16 cellular contexts compared by ENCODE assay signal in genomic region chr3:4729061-4729973, GRCh38.
DNase-seq lines count a peak whose midpoint lies in the region; ATAC-seq and TF ChIP-seq lines count a peak whose summit lies in the region.
"Had no signal": no experiment of that assay in that cellular context is flagged by ENCODE, and none has a peak within 500 bp of the region (broad histone marks: within the 10 kb centered on the region; RNA-seq: fewer than 3 reads in every experiment).

No MANE protein-coding gene starts in this region.

- BruUV-seq in PC-9 (replicated peaks; lab: Mats Ljungman, UMichigan) = no TSS peak

- H3K79me2 ChIP-seq in DND-41 (ENCODE audit: insufficient read depth, low read length) (no peaks in the 10 kb centered on the region), PC-9 (ENCODE audit: low read depth) (no peaks in the 10 kb centered on the region)

- 69 to 84% methylated on average over 6 of the region's 6 CpGs for WGBS in lung, 2 donors

- H3F3A ChIP-seq in PC-9 (ENCODE audit: insufficient read depth, low read depth) = no peaks in the 10 kb centered on the region

- H3K4me2 ChIP-seq in DND-41 (ENCODE audit: insufficient read depth, low read length) (no peak overlapping the region), PC-9 (no peak overlapping the region)

- H3K36me3 ChIP-seq in DND-41 (ENCODE audit: insufficient read depth, low read length) = no peaks in the 10 kb centered on the region
- H3K36me3 ChIP-seq in lung (ENCODE audit: control insufficient read depth in 2 of 2, insufficient read depth in 2 of 2, low read length in 2 of 2) = peaks cover 2 to 3% of the 10 kb centered on the region in 2 donors
- H3K36me3 ChIP-seq in PC-9 (ENCODE audit: low read depth) = no peaks in the 10 kb centered on the region
- H3K36me3 ChIP-seq: prostate gland had no signal

- ATAC-seq in DND-41 (ENCODE audit: insufficient read depth, low read depth) = no peak
- ATAC-seq in Right ventricle myocardium superior (ENCODE audit: poor library complexity) = peak; percentile 77
- no peak for ATAC-seq in lung (ENCODE audit: insufficient read depth, low FRiP score)
- ATAC-seq in stimulated activated naive CD8-positive, alpha-beta T cell treated with anti-CD3 and anti-CD28 coated beads, Interleukin-15, Interleukin-2, amounts not matched to agents 100 U/mL and 50 U/mL, for 24 hours = no peak
- ATAC-seq: gastroesophageal sphincter had no signal

- POLR2A ChIA-PET in PC-9 (lab: Charles Lee; ENCODE audit: unreplicated experiment) = no interaction called here

- TF ChIP-seq CTCF in DND-41 (IDR thresholded peaks at IDR 0.05; ENCODE audit: borderline replicate concordance, extremely low read depth, low read length, poor library complexity, severe bottlenecking) = no peak
- TF ChIP-seq CTCF in lung (IDR thresholded peaks at IDR 0.05; ENCODE audit: control extremely low read depth, extremely low read depth) = no peak
- TF ChIP-seq CTCF in PC-9 (conservative IDR thresholded peaks at IDR 0.05) = no peak

- H3K27ac ChIP-seq in DND-41 (ENCODE audit: low read length) (0 out of 2 replicates have a peak overlapping the region, but pooled peaks have one; percentile 13), lung (ENCODE audit: low read depth in 1 of 2, low read length in 1 of 2) (peak overlapping the region in 1 of 2 donors; percentile 32), PC-9 (no peak overlapping the region)
- H3K27ac ChIP-seq: prostate gland, SK-N-MC had no signal

- H3K4me1 ChIP-seq in DND-41 (ENCODE audit: insufficient read depth, low read length) (peaks cover 8% of the 10 kb centered on the region; the same call in 1 of the 2 replicates), lung (ENCODE audit: control insufficient read depth in 2 of 2, insufficient read depth in 2 of 2, low read length in 2 of 2) (peaks cover 4 to 11% of the 10 kb centered on the region in 2 donors), PC-9 (replicated peaks; ENCODE audit: insufficient read depth) (no peaks in the 10 kb centered on the region; the same call in 1 of the 2 replicates)
- H3K4me1 ChIP-seq: prostate gland had no signal

- H2AFZ ChIP-seq in DND-41 (ENCODE audit: low read depth, low read length) = no peak overlapping the region
- no peak overlapping the region for H2AFZ ChIP-seq in PC-9

- no peak for DNase-seq in DND-41
- DNase-seq in NCI-H510A treated with DMSO at 0.1 percent for 48 hours (lab: John Stamatoyannopoulos, UW) = peak; percentile 3
- DNase-seq in Right ventricle myocardium superior = no peak
- peak; percentile 62 for DNase-seq in lung (ENCODE audit: low spot score)
- DNase-seq in PC-9 = no peak
- DNase-seq in stimulated activated naive CD8-positive, alpha-beta T cell treated with anti-CD3 and anti-CD28 coated beads, Interleukin-15, Interleukin-2, amounts not matched to agents 100 U/mL and 50 U/mL, for 24 hours = no peak
- no peak for DNase-seq in DMS114 treated with DMSO at 0.1 percent for 48 hours (lab: John Stamatoyannopoulos, UW; ENCODE audit: unreplicated experiment)
- DNase-seq in NCI-H2081 (lab: John Stamatoyannopoulos, UW) = no peak
- DNase-seq: activated CD4-positive, alpha-beta T cell treated with anti-CD3 and anti-CD28 coated beads, Interleukin-2, amount 10 ng/mL, durations not matched to agents 7 days and 5 days; activated naive CD8-positive, alpha-beta T cell treated with anti-CD3 and anti-CD28 coated beads, Interleukin-2, amount 10 ng/mL, durations not matched to agents 7 days and 5 days; activated T-cell treated with anti-CD3 and anti-CD28 coated beads, Interleukin-2, amount 50 U/mL, for 1 hour; GDM1; IMR-90 had no signal

- H3K9me2 ChIP-seq in PC-9 (ENCODE audit: insufficient read depth) = no peaks in the 10 kb centered on the region

- CTCF ChIA-PET in PC-9 (lab: Charles Lee) = interaction anchor here (0.7 to 0.9 kb wide), 2 partner anchors 9 to 86 kb away, joined by 4 to 6 read pairs; no protein-coding TSS in a partner anchor

- H4K20me1 ChIP-seq in DND-41 (ENCODE audit: insufficient read depth, low read length) = no peaks in the 10 kb centered on the region
- H4K20me1 ChIP-seq in PC-9 (ENCODE audit: insufficient read depth) = no peaks in the 10 kb centered on the region

- H3K4me3 ChIP-seq in DND-41 (ENCODE audit: low read depth in 1 of 2, low read length in 2 of 2) = no peak overlapping the region
- H3K4me3 ChIP-seq in lung = no peak overlapping the region
- H3K4me3 ChIP-seq in PC-9 = no peak overlapping the region
- H3K4me3 ChIP-seq: gastroesophageal sphincter, prostate gland, SK-N-MC had no signal

- intact Hi-C loops in Right ventricle myocardium superior (cut with DNase I) (no loop called here), PC-9 (cut with micrococcal nuclease; ENCODE audit: unreplicated experiment) (no loop called here)

- H3K9me3 ChIP-seq in DND-41 (ENCODE audit: insufficient read depth, low read length, severe bottlenecking) (no peaks in the 10 kb centered on the region), lung (ENCODE audit: control insufficient read depth in 2 of 2, insufficient read depth in 1 of 2, low read length in 1 of 2) (no peaks in the 10 kb centered on the region), PC-9 (ENCODE audit: insufficient read depth, low read depth) (no peaks in the 10 kb centered on the region)
- H3K9me3 ChIP-seq: gastroesophageal sphincter, prostate gland had no signal

- no peak overlapping the region for H3K9ac ChIP-seq in DND-41 (ENCODE audit: low read depth, low read length)

- H3K27me3 ChIP-seq in DND-41 (ENCODE audit: insufficient read depth, low read length, poor library complexity) = no peaks in the 10 kb centered on the region
- H3K27me3 ChIP-seq in lung (ENCODE audit: control insufficient read depth, insufficient read depth) = no peaks in the 10 kb centered on the region
- no peaks in the 10 kb centered on the region for H3K27me3 ChIP-seq in PC-9 (ENCODE audit: insufficient read depth, low read depth)
- H3K27me3 ChIP-seq: gastroesophageal sphincter had no signal

Comparison
In these comparisons a context has a peak if more than half of its experiments do, and no peak if none do; other contexts are left out.
1. DNase-seq: peak in NCI-H510A treated with DMSO at 0.1 percent for 48 hours (single experiment) and lung (single experiment); none in DND-41 (single experiment), Right ventricle myocardium superior (single experiment), PC-9 (0 of 2), stimulated activated naive CD8-positive, alpha-beta T cell treated with anti-CD3 and anti-CD28 coated beads, Interleukin-15, Interleukin-2, amounts not matched to agents 100 U/mL and 50 U/mL, for 24 hours (single experiment), DMS114 treated with DMSO at 0.1 percent for 48 hours (single experiment) and NCI-H2081 (0 of 2).